10 cellular contexts compared by ENCODE assay signal in the genomic region with DNA sequence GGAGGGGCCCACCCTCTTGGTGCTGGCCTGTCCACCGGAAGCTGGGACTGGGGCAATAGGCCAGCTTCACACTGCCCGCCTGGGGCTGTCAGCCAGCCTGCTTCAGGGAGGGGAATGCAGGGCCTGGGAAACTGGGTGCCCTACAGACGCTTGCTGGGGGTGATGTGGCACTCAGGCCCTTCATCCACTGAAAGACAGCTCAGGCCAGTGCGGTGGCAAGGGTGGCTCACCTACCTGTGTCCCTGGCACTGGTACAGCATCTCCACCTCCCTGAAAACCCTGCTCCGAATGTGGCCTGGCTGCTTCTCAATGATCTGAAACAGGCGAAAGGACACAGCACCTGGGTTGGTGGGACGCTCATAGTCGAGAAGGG. TPM values are rescaled to one million over a fixed set of nuclear protein-coding genes. Genes with fewer than 3 reads are reported as not detected.
DNase-seq lines count a peak whose midpoint lies in the region; ATAC-seq and TF ChIP-seq lines count a peak whose summit lies in the region.
"Had no signal": no experiment of that assay in that cellular context is flagged by ENCODE, and none has a peak within 500 bp of the region (broad histone marks: within the 10 kb centered on the region; RNA-seq: fewer than 3 reads in every experiment).

No MANE protein-coding gene starts in this region.

- ATAC-seq in upper lobe of right lung, result no peak
- ATAC-seq in GM21515 (IDR thresholded peaks at IDR 0.05; ENCODE audit: unreplicated experiment), result no peak
- ATAC-seq: foreskin keratinocyte had no signal

- H3K4me1 ChIP-seq in breast epithelium (peaks cover 42 to 61% of the 10 kb centered on the region in 2 donors), muscle layer of colon (ENCODE audit: insufficient read depth, low read length) (peaks cover 61% of the 10 kb centered on the region), upper lobe of right lung (peaks cover 75% of the 10 kb centered on the region)

- H3K36me3 ChIP-seq in breast epithelium (no peaks in the 10 kb centered on the region), muscle layer of colon (ENCODE audit: insufficient read depth, low read length) (peaks cover 60% of the 10 kb centered on the region), upper lobe of right lung (peaks cover 91% of the 10 kb centered on the region)

- peaks cover 25% of the 10 kb centered on the region for H3K36me3 Mint-ChIP-seq in activated naive CD4-positive, alpha-beta T cell treated with anti-CD3 and anti-CD28 coated beads, Interleukin-2, amount 10 ng/mL, durations not matched to agents 7 days and 5 days

- DNase-seq in activated naive CD4-positive, alpha-beta T cell treated with anti-CD3 and anti-CD28 coated beads, Interleukin-2, amount 10 ng/mL, durations not matched to agents 7 days and 5 days, result no peak
- no peak for DNase-seq in activated naive CD4-positive, alpha-beta T cell treated with anti-CD3 and anti-CD28 coated beads, Interleukin-2, amount 50 U/mL, for 16 hours
- DNase-seq in breast epithelium (ENCODE audit: low spot score in 2 of 2) (no peak), upper lobe of right lung (peak; percentile 66), NCI-H1694 (lab: John Stamatoyannopoulos, UW) (no peak)
- no peak for DNase-seq in stimulated activated CD4-positive, alpha-beta T cell treated with anti-CD3 and anti-CD28 coated beads, Interleukin-2, amount 100 ng/mL, for 48 hours
- DNase-seq: foreskin keratinocyte, NCI-H510A had no signal

- no peaks in the 10 kb centered on the region for H3K9me3 Mint-ChIP-seq in activated naive CD4-positive, alpha-beta T cell treated with anti-CD3 and anti-CD28 coated beads, Interleukin-2, amount 10 ng/mL, durations not matched to agents 7 days and 5 days

- CTCF ChIA-PET in activated naive CD4-positive, alpha-beta T cell treated with anti-CD3 and anti-CD28 coated beads, Interleukin-2, amount 10 ng/mL, durations not matched to agents 7 days and 5 days (lab: Charles Lee), result interaction anchor here (0.7 kb wide), 1 partner anchor 113 kb away, joined by 3 read pairs; no protein-coding TSS in a partner anchor

- H3K9ac ChIP-seq in muscle layer of colon (ENCODE audit: low read length), result no peak overlapping the region

- TF ChIP-seq CTCF in breast epithelium (IDR thresholded peaks at IDR 0.05) (no peak), upper lobe of right lung (IDR thresholded peaks at IDR 0.05) (no peak)

- intact Hi-C loops in breast epithelium (cut with DNase I; ENCODE audit: low total_unique reads) (no loop called here), upper lobe of right lung (cut with DNase I) (no loop called here)

- peak overlapping the region; percentile 89 for H3K27ac Mint-ChIP-seq in activated naive CD4-positive, alpha-beta T cell treated with anti-CD3 and anti-CD28 coated beads, Interleukin-2, amount 10 ng/mL, durations not matched to agents 7 days and 5 days

- H3K27me3 Mint-ChIP-seq in activated naive CD4-positive, alpha-beta T cell treated with anti-CD3 and anti-CD28 coated beads, Interleukin-2, amount 10 ng/mL, durations not matched to agents 7 days and 5 days, result no peaks in the 10 kb centered on the region

- no peak for TF ChIP-seq POLR2A in breast epithelium (IDR thresholded peaks at IDR 0.05)

- peak overlapping the region; percentile 52 for H3K4me3 Mint-ChIP-seq in activated naive CD4-positive, alpha-beta T cell treated with anti-CD3 and anti-CD28 coated beads, Interleukin-2, amount 10 ng/mL, durations not matched to agents 7 days and 5 days

- peak overlapping the region; percentile 96 to 99 for H3K27ac ChIP-seq in breast epithelium
- peak overlapping the region; percentile 84 for H3K27ac ChIP-seq in muscle layer of colon (ENCODE audit: low read depth, low read length)
- peak overlapping the region; percentile 86 for H3K27ac ChIP-seq in upper lobe of right lung

- H3K9me3 ChIP-seq in breast epithelium (no peaks in the 10 kb centered on the region), muscle layer of colon (ENCODE audit: low read length) (no peaks in the 10 kb centered on the region), upper lobe of right lung (no peaks in the 10 kb centered on the region)

- H3K4me1 Mint-ChIP-seq in activated naive CD4-positive, alpha-beta T cell treated with anti-CD3 and anti-CD28 coated beads, Interleukin-2, amount 10 ng/mL, durations not matched to agents 7 days and 5 days, result peaks cover 44% of the 10 kb centered on the region

- peak overlapping the region in 1 of 3 donors; percentile 63 for H3K4me3 ChIP-seq in breast epithelium
- peak overlapping the region in 1 of 2 donors; percentile 52 for H3K4me3 ChIP-seq in muscle layer of colon (ENCODE audit: low read depth in 1 of 2, low read length in 2 of 2)
- H3K4me3 ChIP-seq in upper lobe of right lung, result no peak overlapping the region

- H3K27me3 ChIP-seq in breast epithelium (no peaks in the 10 kb centered on the region), muscle layer of colon (ENCODE audit: control insufficient read depth in 1 of 2, insufficient read depth in 2 of 2, low read length in 2 of 2) (no peaks in the 10 kb centered on the region), upper lobe of right lung (no peaks in the 10 kb centered on the region)
- H3K27me3 ChIP-seq: foreskin keratinocyte had no signal

RNA-seq across cellular contexts. Expression of a gene that starts 7.8 kb away (rescaled TPM):
- total RNA-seq in breast epithelium, result 100 to 1,000 TPM in 1 of 3 donors, 10 to 100 TPM in 2; 94.7 to 170 (median 97.0) TPM
- 314 TPM for total RNA-seq in upper lobe of right lung

RNA-seq across cellular contexts. Expression of a gene that starts 27.7 kb away (rescaled TPM):
- total RNA-seq in breast epithelium (10 to 100 TPM; 52.0 to 67.2 (median 54.4) TPM), upper lobe of right lung (56.5 TPM)

RNA-seq across cellular contexts. Expression of a gene that starts 52.9 kb away (rescaled TPM):
- 10 to 100 TPM; 18.3 to 45.8 (median 29.2) TPM for total RNA-seq in breast epithelium
- 58.8 TPM for total RNA-seq in upper lobe of right lung

RNA-seq across cellular contexts. Expression of a gene that starts 53.5 kb away (rescaled TPM):
- total RNA-seq in breast epithelium, result 10 to 100 TPM in 1 of 3 donors, 1 to 10 TPM in 2; 3.6 to 12.8 (median 3.7) TPM
- total RNA-seq in upper lobe of right lung, result 6.8 TPM
